In genomic region chr4:3712112-3712805, GRCh38 we compare ENCODE assay signal across 13 cellular contexts. TPM values are rescaled to one million over a fixed set of nuclear protein-coding genes. Genes with fewer than 3 reads are reported as not detected.
DNase-seq lines count a peak whose midpoint lies in the region; ATAC-seq and TF ChIP-seq lines count a peak whose summit lies in the region.
"Had no signal": no experiment of that assay in that cellular context is flagged by ENCODE, and none has a peak within 500 bp of the region (broad histone marks: within the 10 kb centered on the region; RNA-seq: fewer than 3 reads in every experiment).

No MANE protein-coding gene starts in this region.

- TF ChIP-seq CTCF in right atrium auricular region (IDR thresholded peaks at IDR 0.05) (no peak), lower lobe of right lung (IDR thresholded peaks at IDR 0.05) (no peak), lower leg skin (IDR thresholded peaks at IDR 0.05) (no peak)

- H3K4me1 ChIP-seq in right atrium auricular region: no peaks in the 10 kb centered on the region
- no peaks in the 10 kb centered on the region for H3K4me1 ChIP-seq in lower lobe of right lung

- TF ChIP-seq POLR2A in lower leg skin (IDR thresholded peaks at IDR 0.05): no peak

- DNase-seq in Right ventricle myocardium superior (peak; percentile 24), right atrium auricular region (ENCODE audit: low spot score) (no peak), cerebellar cortex (ENCODE audit: low spot score) (peak; percentile 92), lower lobe of right lung (peak; percentile 30), lower leg skin (ENCODE audit: low spot score in 2 of 2) (no peak), DMS114 treated with DMSO at 0.1 percent for 48 hours (lab: John Stamatoyannopoulos, UW; ENCODE audit: unreplicated experiment) (no peak), NCI-H510A treated with DMSO at 0.1 percent for 48 hours (lab: John Stamatoyannopoulos, UW) (no peak)
- DNase-seq: 8988T; AML-193; CD4-positive, CD25-positive, alpha-beta regulatory T cell; H7 had no signal

- H3K36me3 ChIP-seq in right atrium auricular region: no peaks in the 10 kb centered on the region
- H3K36me3 ChIP-seq in lower lobe of right lung: no peaks in the 10 kb centered on the region
- H3K36me3 ChIP-seq: BLaER1 had no signal

- H3K9me3 ChIP-seq in right atrium auricular region (no peaks in the 10 kb centered on the region), lower lobe of right lung (no peaks in the 10 kb centered on the region)
- H3K9me3 ChIP-seq: BLaER1 had no signal

- no peak overlapping the region for H3K4me3 ChIP-seq in right atrium auricular region
- no peak overlapping the region for H3K4me3 ChIP-seq in lower lobe of right lung
- no peak overlapping the region for H3K4me3 ChIP-seq in lower leg skin (ENCODE audit: low read depth, poor library complexity, severe bottlenecking)
- H3K4me3 ChIP-seq: BLaER1, GM23338 had no signal

- 61 to 71% methylated on average over 12 of the region's 12 CpGs for WGBS in lower leg skin, 2 donors

- no peaks in the 10 kb centered on the region for H3K27me3 ChIP-seq in right atrium auricular region
- peaks cover 14% of the 10 kb centered on the region for H3K27me3 ChIP-seq in lower lobe of right lung (ENCODE audit: low read depth)
- H3K27me3 ChIP-seq: BLaER1 had no signal

- ATAC-seq in Right ventricle myocardium superior (ENCODE audit: poor library complexity): no peak
- ATAC-seq in lower lobe of right lung: no peak
- ATAC-seq: GM23338 had no signal

- no peak overlapping the region for H3K27ac ChIP-seq in right atrium auricular region
- H3K27ac ChIP-seq in lower lobe of right lung: no peak overlapping the region
- H3K27ac ChIP-seq: BLaER1 had no signal

- intact Hi-C loops in Right ventricle myocardium superior (cut with DNase I): no loop called here
- intact Hi-C loops in lower lobe of right lung (cut with DNase I): no loop called here
- intact Hi-C loops in lower leg skin (cut with DNase I; ENCODE audit: low total_unique reads): no loop called here

RNA-seq across cellular contexts. Expression of gene ADRA2C, which starts 53.9 kb away (rescaled TPM):
- total RNA-seq in Right ventricle myocardium superior (6.2 TPM), right atrium auricular region (1 to 10 TPM; 2.6 to 3.1 TPM), lower lobe of right lung (2.5 TPM), lower leg skin (10 to 100 TPM in 1 of 4 donors, 1 to 10 TPM in 3; 2.3 to 14.9 (median 6.5) TPM)
- total RNA-seq: CD4-positive, CD25-positive, alpha-beta regulatory T cell had no signal

Comparison
In these comparisons a context has a peak if more than half of its experiments do, and no peak if none do; other contexts are left out.
1. DNase-seq: peak in Right ventricle myocardium superior (single experiment), cerebellar cortex (single experiment) and lower lobe of right lung (single experiment); none in right atrium auricular region (single experiment), lower leg skin (0 of 2), DMS114 treated with DMSO at 0.1 percent for 48 hours (single experiment) and NCI-H510A treated with DMSO at 0.1 percent for 48 hours (single experiment).